19 cellular contexts compared by ENCODE assay signal in genomic region chr16:22646948-22647556, GRCh38.
A peak's percentile ranks its signal among the peaks of the same experiment; 100 is the strongest.
DNase-seq lines count a peak whose midpoint lies in the region; TF ChIP-seq lines count a peak whose summit lies in the region.
"Had no signal": no experiment of that assay in that cellular context is flagged by ENCODE, and none has a peak within 500 bp of the region (broad histone marks: within the 10 kb centered on the region; RNA-seq: fewer than 3 reads in every experiment).

No MANE protein-coding gene starts in this region.

- POLR2A ChIA-PET in HEK293 (lab: Yijun Ruan, JAX): interaction anchor here (0.6 kb wide), 1 partner anchor 75 kb away, joined by 3 read pairs; no protein-coding TSS in a partner anchor

- in situ Hi-C loops in HAP-1 (cut with MboI; ENCODE audit: low sequenced_read_pairs): no loop called here

- no peaks in the 10 kb centered on the region for H3K9me3 ChIP-seq in HEK293 (ENCODE audit: control insufficient read depth, insufficient read depth, low read depth, low read length)
- no peaks in the 10 kb centered on the region for H3K9me3 ChIP-seq in hepatocyte (ENCODE audit: low read depth)
- no peaks in the 10 kb centered on the region for H3K9me3 ChIP-seq in HAP-1
- H3K9me3 ChIP-seq: BE2C had no signal

- H3K4me3 ChIP-seq in HEK293 (ENCODE audit: low read depth, low read length) (no peak overlapping the region), coronary artery (no peak overlapping the region), hepatocyte (no peak overlapping the region), HAP-1 (no peak overlapping the region)
- H3K4me3 ChIP-seq: GM12878 had no signal

- no peak overlapping the region for H3K27ac Mint-ChIP-seq in osteocyte (ENCODE audit: unreplicated experiment)
- H3K27ac Mint-ChIP-seq: CD4-positive, CD25-positive, alpha-beta regulatory T cell; CD8-positive, alpha-beta memory T cell; IgD-negative memory B cell had no signal

- no peaks in the 10 kb centered on the region for H3K79me2 ChIP-seq in hepatocyte

- no peaks in the 10 kb centered on the region for H3K36me3 ChIP-seq in HEK293 (ENCODE audit: control insufficient read depth in 2 of 2, insufficient read depth in 1 of 2, low read length in 2 of 2)
- no peaks in the 10 kb centered on the region for H3K36me3 ChIP-seq in hepatocyte (replicated peaks; ENCODE audit: insufficient read depth, low read depth)
- H3K36me3 ChIP-seq in HAP-1 (replicated peaks): no peaks in the 10 kb centered on the region
- H3K36me3 ChIP-seq: BE2C had no signal

- H4K20me1 ChIP-seq in hepatocyte (ENCODE audit: insufficient read depth, poor library complexity, severe bottlenecking): no peaks in the 10 kb centered on the region

- H3K9me2 ChIP-seq in hepatocyte (replicated peaks; ENCODE audit: insufficient read depth): no peaks in the 10 kb centered on the region

- no peaks in the 10 kb centered on the region for H3K4me1 Mint-ChIP-seq in osteocyte (ENCODE audit: unreplicated experiment)
- H3K4me1 Mint-ChIP-seq: CD4-positive, CD25-positive, alpha-beta regulatory T cell; CD8-positive, alpha-beta memory T cell; IgD-negative memory B cell had no signal

- H3K27ac ChIP-seq in HEK293 (ENCODE audit: extremely low read depth, low read depth, low read length) (no peak overlapping the region), coronary artery (no peak overlapping the region), hepatocyte (no peak overlapping the region)

- H3K9me3 Mint-ChIP-seq in osteocyte (ENCODE audit: unreplicated experiment): no peaks in the 10 kb centered on the region
- H3K9me3 Mint-ChIP-seq: CD8-positive, alpha-beta memory T cell; IgD-negative memory B cell had no signal

- H3K36me3 Mint-ChIP-seq in osteocyte (ENCODE audit: unreplicated experiment): no peaks in the 10 kb centered on the region
- H3K36me3 Mint-ChIP-seq: CD4-positive, CD25-positive, alpha-beta regulatory T cell; CD8-positive, alpha-beta memory T cell; IgD-negative memory B cell had no signal

- TF ChIP-seq CTCF in HEK293 (tag by site-specific recombination; IDR thresholded peaks at IDR 0.05) (no peak), coronary artery (IDR thresholded peaks at IDR 0.05) (no peak), osteocyte (IDR thresholded peaks at IDR 0.05) (no peak), hepatocyte (IDR thresholded peaks at IDR 0.05; ENCODE audit: poor library complexity) (no peak)

- H3K27me3 ChIP-seq in hepatocyte (peaks cover 51% of the 10 kb centered on the region), HAP-1 (ENCODE audit: low read depth) (peaks cover 44% of the 10 kb centered on the region)

- no peaks in the 10 kb centered on the region for H3K27me3 Mint-ChIP-seq in osteocyte (ENCODE audit: unreplicated experiment)
- H3K27me3 Mint-ChIP-seq: CD4-positive, CD25-positive, alpha-beta regulatory T cell had no signal

- H2AFZ ChIP-seq in hepatocyte: no peak overlapping the region

- no peak overlapping the region for H3K4me2 ChIP-seq in hepatocyte

- WGBS in hepatocyte (ENCODE audit: low lambda C conversion rate, missing lambda C conversion rate): 69% methylated on average over 7 of the region's 7 CpGs

- peaks cover 5% of the 10 kb centered on the region for H3K4me1 ChIP-seq in HEK293 (ENCODE audit: control insufficient read depth, insufficient read depth, low read length)
- no peaks in the 10 kb centered on the region for H3K4me1 ChIP-seq in hepatocyte (ENCODE audit: insufficient read depth)
- H3K4me1 ChIP-seq in HAP-1: no peaks in the 10 kb centered on the region

- DNase-seq in NCI-H82 (lab: John Stamatoyannopoulos, UW) (peak; percentile 73), NCI-H82 treated with DMSO at 0.1 percent for 48 hours (lab: John Stamatoyannopoulos, UW; ENCODE audit: unreplicated experiment) (no peak), coronary artery (ENCODE audit: low spot score) (peak; percentile 36), osteocyte (ENCODE audit: extremely low spot score, unreplicated experiment) (peak; percentile 71), hepatocyte (ENCODE audit: low spot score) (no peak), SIG-M5 (lab: John Stamatoyannopoulos, UW) (no peak), HAP-1 (ENCODE audit: low spot score in 2 of 2) (no peak)
- DNase-seq: BE2C; C1 segment of cervical spinal cord; CD4-positive, CD25-positive, alpha-beta regulatory T cell; CD8-positive, alpha-beta memory T cell; COR-L47; DMS 273 treated with DMSO at 0.1 percent for 48 hours; DMS53; DND-41; EL had no signal

- CTCF ChIA-PET in HEK293 (lab: Yijun Ruan, JAX): interaction anchor here (0.5 to 0.6 kb wide), 2 partner anchors 540 to 990 kb away, joined by 3 read pairs; no protein-coding TSS in a partner anchor

- H3K4me3 Mint-ChIP-seq in osteocyte (ENCODE audit: unreplicated experiment): no peak overlapping the region
- H3K4me3 Mint-ChIP-seq: CD4-positive, CD25-positive, alpha-beta regulatory T cell; CD8-positive, alpha-beta memory T cell; IgD-negative memory B cell had no signal

TF ChIP-seq in HEK293, 187 proteins besides CTCF, POLR2A, EP300 and RAD21 (continues in another document):
- peak; percentile 77 for TF ChIP-seq SP7 (tag by site-specific recombination; IDR thresholded peaks at IDR 0.05)
- peak; percentile 78; the same call in 1 of the 2 replicates for TF ChIP-seq GLI2 (tag by site-specific recombination; IDR thresholded peaks at IDR 0.05; ENCODE audit: borderline replicate concordance, low read depth)
- peak; percentile 45; the same call in 1 of the 2 replicates for TF ChIP-seq ZEB2 (tag by site-specific recombination; IDR thresholded peaks at IDR 0.05)
- peak; percentile 58 for TF ChIP-seq ZBTB21 (tag by site-specific recombination; IDR thresholded peaks at IDR 0.05)
- no peak for TF ChIP-seq PRDM10 (tag by site-specific recombination; IDR thresholded peaks at IDR 0.05)
- peak; percentile 97 for TF ChIP-seq GFI1B (tag by site-specific recombination; IDR thresholded peaks at IDR 0.05)
- TF ChIP-seq FEZF1 (tag by site-specific recombination; IDR thresholded peaks at IDR 0.05): peak; percentile 63
- peak; percentile 90 for TF ChIP-seq ZNF843 (tag by site-specific recombination; IDR thresholded peaks at IDR 0.05)
- TF ChIP-seq ZNF155 (tag by site-specific recombination; IDR thresholded peaks at IDR 0.05): no peak
- TF ChIP-seq ZNF366 (tag by site-specific recombination; conservative IDR thresholded peaks at IDR 0.05): 0 out of 2 replicates have a peak, but pooled peaks have one; percentile 26
- TF ChIP-seq ZNF629 (tag by site-specific recombination; IDR thresholded peaks at IDR 0.05): peak; percentile 81
- TF ChIP-seq ZNF555 (tag by site-specific recombination; conservative IDR thresholded peaks at IDR 0.05): 0 out of 2 replicates have a peak, but pooled peaks have one; percentile 11
- TF ChIP-seq ZNF169 (tag by site-specific recombination; IDR thresholded peaks at IDR 0.05): no peak
- TF ChIP-seq PRDM6 (tag by site-specific recombination; IDR thresholded peaks at IDR 0.05): peak; percentile 67

Comparison
In these comparisons a context has a peak if more than half of its experiments do, and no peak if none do; other contexts are left out.
1. DNase-seq: peak in NCI-H82 (single experiment), coronary artery (single experiment) and osteocyte (single experiment); none in NCI-H82 treated with DMSO at 0.1 percent for 48 hours (single experiment), hepatocyte (single experiment), SIG-M5 (single experiment) and HAP-1 (0 of 2).